Comparison of ENCODE assay signal across 26 cellular contexts in the genomic region with DNA sequence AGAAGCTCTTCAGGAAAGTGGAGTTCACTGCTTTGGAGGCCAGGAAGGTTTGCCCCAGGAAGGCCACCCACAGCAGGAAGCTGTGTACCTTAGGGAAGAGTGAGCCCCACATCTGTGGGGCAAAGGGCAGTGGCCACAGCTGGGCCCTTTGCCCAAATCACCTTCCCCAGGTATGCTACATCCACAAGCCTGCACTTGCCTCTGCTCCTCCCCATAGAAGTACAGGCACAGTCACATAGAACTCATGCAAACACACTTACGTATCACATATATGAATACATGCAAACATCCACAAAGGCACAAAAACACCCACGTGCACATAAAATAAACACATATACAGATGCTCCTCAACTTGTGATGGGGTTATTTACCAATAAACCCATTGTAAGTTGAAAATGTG. TPM values are rescaled to one million over a fixed set of nuclear protein-coding genes. Genes with fewer than 3 reads are reported as not detected.
DNase-seq lines count a peak whose midpoint lies in the region; ATAC-seq, FAIRE-seq and TF ChIP-seq lines count a peak whose summit lies in the region.
"Had no signal": no experiment of that assay in that cellular context is flagged by ENCODE, and none has a peak within 500 bp of the region (broad histone marks: within the 10 kb centered on the region; RNA-seq: fewer than 3 reads in every experiment).

No MANE protein-coding gene starts in this region.

- intact Hi-C loops in cardiac septum (cut with DNase I) (no loop called here), left ventricle myocardium inferior (cut with micrococcal nuclease) (no loop called here), vagina (cut with DNase I) (no loop called here)

- DNase-seq in cardiac septum (ENCODE audit: low spot score) (peak; percentile 26), left ventricle myocardium inferior (no peak), bronchial epithelial cell (ENCODE audit: low read depth) (peak; percentile 87), keratinocyte (ENCODE audit: low read depth, low spot score) (no peak), vagina (ENCODE audit: extremely low spot score in 2 of 2) (no peak), mesenchymal stem cell (no peak), NCI-H524 (lab: John Stamatoyannopoulos, UW) (no peak)
- DNase-seq: activated CD4-positive, CD25-positive, alpha-beta regulatory T cell treated with anti-CD3 and anti-CD28 coated beads, Interleukin-2, amount 50 U/mL, for 72 hours; activated T-cell treated with anti-CD3 and anti-CD28 coated beads, Interleukin-2, amount 50 U/mL, for 4 hours; cerebellar nuclear complex; effector CD4-positive, alpha-beta T cell; midbrain; NCI-H1417; nephron progenitor cell; sigmoid colon; substantia nigra; SW 1271 had no signal

- peaks cover 70% of the 10 kb centered on the region for H3K79me2 ChIP-seq in keratinocyte (ENCODE audit: control insufficient read depth, insufficient read depth, low read length)
- H3K79me2 ChIP-seq: parathyroid adenoma had no signal

- H3K36me3 ChIP-seq in left ventricle myocardium inferior (no peaks in the 10 kb centered on the region), bronchial epithelial cell (ENCODE audit: control insufficient read depth, insufficient read depth, low read length) (peaks cover 14% of the 10 kb centered on the region), keratinocyte (ENCODE audit: control insufficient read depth in 2 of 2, extremely low read depth in 1 of 2, insufficient read depth in 2 of 2, low read length in 2 of 2) (peaks cover 19 to 31% of the 10 kb centered on the region in 2 experiments), vagina (no peaks in the 10 kb centered on the region), mesenchymal stem cell (ENCODE audit: control insufficient read depth in 1 of 2, insufficient read depth in 2 of 2, low read depth in 1 of 2, low read length in 2 of 2) (no peaks in the 10 kb centered on the region)
- H3K36me3 ChIP-seq: sigmoid colon had no signal

- no peak overlapping the region for H2AK5ac ChIP-seq in mesenchymal stem cell (ENCODE audit: low read length, severe bottlenecking)

- WGBS in mesenchymal stem cell = 88% methylated on average over 1 of the region's 2 CpGs

- no peak for ATAC-seq in activated CD4-positive, CD25-positive, alpha-beta regulatory T cell treated with anti-CD3 and anti-CD28 coated beads, Interleukin-2, amount 50 U/mL, for 24 hours
- ATAC-seq: activated CD8-positive, alpha-beta T cell treated with anti-CD3 and anti-CD28 coated beads, Interleukin-2, amount 10 ng/mL, durations not matched to agents 7 days and 5 days; activated naive CD4-positive, alpha-beta T cell treated with anti-CD3 and anti-CD28 coated beads, Interleukin-2, amount 50 U/mL, for 72 hours; activated T-cell treated with anti-CD3 and anti-CD28 coated beads, Interleukin-2, amount 50 U/mL, for 4 hours had no signal

- no peaks in the 10 kb centered on the region for H3K9me3 ChIP-seq in left ventricle myocardium inferior (replicated peaks)
- no peaks in the 10 kb centered on the region for H3K9me3 ChIP-seq in keratinocyte (ENCODE audit: control insufficient read depth, low read depth, low read length)
- no peaks in the 10 kb centered on the region for H3K9me3 ChIP-seq in vagina
- H3K9me3 ChIP-seq in mesenchymal stem cell (ENCODE audit: control insufficient read depth, low read length) = no peaks in the 10 kb centered on the region
- H3K9me3 ChIP-seq: sigmoid colon had no signal

- H2BK12ac ChIP-seq in mesenchymal stem cell (ENCODE audit: low read length in 2 of 2) = no peak overlapping the region

- TF ChIP-seq CTCF in left ventricle myocardium inferior (IDR thresholded peaks at IDR 0.05; ENCODE audit: borderline replicate concordance) = no peak
- no peak for TF ChIP-seq CTCF in bronchial epithelial cell (IDR thresholded peaks at IDR 0.05; ENCODE audit: insufficient read depth, low read length, severe bottlenecking)
- no peak for TF ChIP-seq CTCF in keratinocyte (optimal IDR thresholded peaks at IDR 0.05 in 1 of 3, IDR thresholded peaks at IDR 0.05 in 1 of 3, conservative IDR thresholded peaks at IDR 0.05 in 1 of 3; ENCODE audit: extremely low read depth in 1 of 3, insufficient read depth in 2 of 3, low read length in 3 of 3)
- TF ChIP-seq CTCF in vagina (IDR thresholded peaks at IDR 0.05) = no peak

- no peak overlapping the region for H3K23ac ChIP-seq in mesenchymal stem cell (ENCODE audit: low read length in 2 of 2)

- dilution Hi-C loops in keratinocyte (cut with MboI; ENCODE audit: extremely low pct_ligation_motif_present, low sequenced_read_pairs) = no loop called here

- H3K27me3 ChIP-seq in left ventricle myocardium inferior (ENCODE audit: low read depth) (peaks cover 43% of the 10 kb centered on the region), bronchial epithelial cell (ENCODE audit: control insufficient read depth, insufficient read depth, low read length) (no peaks in the 10 kb centered on the region), keratinocyte (ENCODE audit: control insufficient read depth, extremely low read depth, insufficient read depth, low read length) (no peaks in the 10 kb centered on the region), vagina (no peaks in the 10 kb centered on the region), mesenchymal stem cell (ENCODE audit: control insufficient read depth in 1 of 2, insufficient read depth in 1 of 2, low read length in 2 of 2) (peaks cover 36 to 64% of the 10 kb centered on the region in 2 experiments)
- H3K27me3 ChIP-seq: sigmoid colon had no signal

- H3K4me2 ChIP-seq in keratinocyte (ENCODE audit: control insufficient read depth, extremely low read depth, insufficient read depth, low read depth, low read length) (peak overlapping the region; percentile 93), mesenchymal stem cell (ENCODE audit: low read length, poor library complexity, severe bottlenecking) (no peak overlapping the region)

- H2BK15ac ChIP-seq in mesenchymal stem cell (ENCODE audit: low read depth, poor library complexity, severe bottlenecking) = no peak overlapping the region

- H3K4me3 ChIP-seq in left ventricle myocardium inferior = no peak overlapping the region
- H3K4me3 ChIP-seq in bronchial epithelial cell (ENCODE audit: low read depth, low read length) = peak overlapping the region; percentile 83
- peak overlapping the region; percentile 87 to 97 (median 94) for H3K4me3 ChIP-seq in keratinocyte (ENCODE audit: control insufficient read depth in 2 of 3, extremely low read depth in 1 of 3, insufficient read depth in 2 of 3, low read depth in 1 of 3, low read length in 3 of 3)
- peak overlapping the region in 1 of 2 donors; percentile 51 for H3K4me3 ChIP-seq in vagina
- no peak overlapping the region for H3K4me3 ChIP-seq in mesenchymal stem cell (ENCODE audit: insufficient read depth in 1 of 2, low read depth in 1 of 2, low read length in 2 of 2)
- H3K4me3 ChIP-seq: sigmoid colon had no signal

- TF ChIP-seq POLR2A in vagina (IDR thresholded peaks at IDR 0.05) = no peak

- H3K4ac ChIP-seq in mesenchymal stem cell (ENCODE audit: low read depth in 1 of 2, low read length in 2 of 2) = no peak overlapping the region

- no peaks in the 10 kb centered on the region for H3K9me1 ChIP-seq in keratinocyte (ENCODE audit: control insufficient read depth, extremely low read depth, insufficient read depth, low read length)

- H3K9ac ChIP-seq in keratinocyte (ENCODE audit: control insufficient read depth, extremely low read depth, insufficient read depth, low read length) (peak overlapping the region; percentile 96), mesenchymal stem cell (ENCODE audit: low read length) (no peak overlapping the region)
- H3K9ac ChIP-seq: parathyroid adenoma had no signal

- peaks cover 2% of the 10 kb centered on the region for H4K20me1 ChIP-seq in keratinocyte (ENCODE audit: control insufficient read depth, extremely low read depth, insufficient read depth, low read length)

- no peak for FAIRE-seq in bronchial epithelial cell (lab: Jason Lieb, UNC)
- peak; percentile 94 for FAIRE-seq in keratinocyte (lab: Jason Lieb, UNC)
- FAIRE-seq: astrocyte, D721Med had no signal

- H2BK5ac ChIP-seq in mesenchymal stem cell (ENCODE audit: low read depth, low read length, poor library complexity, severe bottlenecking) = no peak overlapping the region

- H3K14ac ChIP-seq in mesenchymal stem cell (ENCODE audit: low read length in 2 of 2) = no peak overlapping the region

- no peaks in the 10 kb centered on the region for H3K79me1 ChIP-seq in mesenchymal stem cell (replicated peaks; ENCODE audit: low read length, poor library complexity, severe bottlenecking)

- no peak overlapping the region for H3K18ac ChIP-seq in mesenchymal stem cell (ENCODE audit: low read depth in 1 of 2, low read length in 2 of 2)

- H3K4me1 ChIP-seq in left ventricle myocardium inferior (no peaks in the 10 kb centered on the region), keratinocyte (ENCODE audit: control insufficient read depth, extremely low read depth, insufficient read depth, low read length) (peaks cover 55% of the 10 kb centered on the region), vagina (no peaks in the 10 kb centered on the region), mesenchymal stem cell (ENCODE audit: control insufficient read depth, insufficient read depth, low read depth, low read length) (no peaks in the 10 kb centered on the region)
- H3K4me1 ChIP-seq: parathyroid adenoma, sigmoid colon had no signal

- no peak overlapping the region for H2AFZ ChIP-seq in keratinocyte (ENCODE audit: control insufficient read depth, low read length)
- no peak overlapping the region for H2AFZ ChIP-seq in mesenchymal stem cell (ENCODE audit: low read depth, low read length)
- H2AFZ ChIP-seq: parathyroid adenoma had no signal

- no peak overlapping the region for H4K8ac ChIP-seq in mesenchymal stem cell (ENCODE audit: low read length)

- no peak overlapping the region for H4K91ac ChIP-seq in mesenchymal stem cell (ENCODE audit: low read length)

- no peak overlapping the region for H2BK120ac ChIP-seq in mesenchymal stem cell (ENCODE audit: low read depth, low read length)

- H3K27ac ChIP-seq in left ventricle myocardium inferior (replicated peaks) = no peak overlapping the region
- peak overlapping the region; percentile 90 for H3K27ac ChIP-seq in keratinocyte (ENCODE audit: control insufficient read depth, insufficient read depth, low read length)
- peak overlapping the region; percentile 89 for H3K27ac ChIP-seq in vagina
- H3K27ac ChIP-seq in mesenchymal stem cell (ENCODE audit: low read length, poor library complexity, severe bottlenecking) = no peak overlapping the region
- H3K27ac ChIP-seq: parathyroid adenoma, sigmoid colon had no signal

RNA-seq across cellular contexts. Expression of gene TRIM29, which starts 2.1 kb away (rescaled TPM):
- total RNA-seq in cardiac septum (not detected), left ventricle myocardium inferior (not detected), bronchial epithelial cell (146 and 441 TPM in 2 replicates), vagina (729 TPM)
- polyA plus RNA-seq in keratinocyte = 303 to 611 TPM (median 463 TPM) in 3 replicates
- polyA plus RNA-seq in keratinocyte (2011; ENCODE audit: low read depth) = 1,306 TPM
- 465 and 526 TPM in 2 replicates for polyA plus RNA-seq in keratinocyte (2011; cell fraction: cytosol; rRNA removed)
- polyA plus RNA-seq in keratinocyte (2011; cell fraction: nucleus; rRNA removed) = 422 and 529 TPM in 2 replicates
- 316 and 929 TPM in 2 replicates for polyA plus RNA-seq in keratinocyte (2012; ENCODE audit: low replicate concordance)
- polyA minus RNA-seq in keratinocyte = 758 to 1,045 TPM (median 830 TPM) in 3 replicates
- 496 TPM for polyA minus RNA-seq in keratinocyte (2011; cell fraction: cytosol; rRNA and poly(A)+ RNA removed)
- polyA minus RNA-seq in keratinocyte (2011; cell fraction: nucleus; rRNA and poly(A)+ RNA removed) = 293 and 344 TPM in 2 replicates
- not detected for polyA plus RNA-seq in mesenchymal stem cell (2013, experiment 1 of 2)
- polyA plus RNA-seq in mesenchymal stem cell (2013, experiment 2 of 2) = not detected
- total RNA-seq: activated CD8-positive, alpha-beta T cell treated with anti-CD3 and anti-CD28 coated beads, Interleukin-2, amount 10 ng/mL, durations not matched to agents 7 days and 5 days; activated naive CD4-positive, alpha-beta T cell treated with anti-CD3 and anti-CD28 coated beads, Interleukin-2, amount 50 U/mL, for 72 hours; activated T-cell treated with anti-CD3 and anti-CD28 coated beads, Interleukin-2, amount 50 U/mL, for 4 hours; NCI-H460 had no signal
- polyA plus RNA-seq: CD14-positive monocyte, IgD-negative memory B cell had no signal

Comparison
In these comparisons a context has a peak if more than half of its experiments do, and no peak if none do; other contexts are left out.
1. DNase-seq: peak in cardiac septum (single experiment) and bronchial epithelial cell (single experiment); none in left ventricle myocardium inferior (single experiment), keratinocyte (single experiment), vagina (0 of 2), mesenchymal stem cell (single experiment) and NCI-H524 (0 of 2).
2. H3K27ac ChIP-seq: peak in keratinocyte (single experiment) and vagina (single experiment); none in left ventricle myocardium inferior (single experiment) and mesenchymal stem cell (single experiment).
3. H3K4me3 ChIP-seq: peak in bronchial epithelial cell (single experiment) and keratinocyte (3 of 3); none in left ventricle myocardium inferior (single experiment) and mesenchymal stem cell (0 of 2).
4. RNA of gene TRIM29, which starts 2.1 kb away (total RNA-seq): 729 TPM in vagina (single experiment) and 146 to 441 TPM in bronchial epithelial cell; not detected in cardiac septum (single experiment) and not detected in left ventricle myocardium inferior (single experiment); every median in the first group is over 100 times any median in the second.